In the genomic region with DNA sequence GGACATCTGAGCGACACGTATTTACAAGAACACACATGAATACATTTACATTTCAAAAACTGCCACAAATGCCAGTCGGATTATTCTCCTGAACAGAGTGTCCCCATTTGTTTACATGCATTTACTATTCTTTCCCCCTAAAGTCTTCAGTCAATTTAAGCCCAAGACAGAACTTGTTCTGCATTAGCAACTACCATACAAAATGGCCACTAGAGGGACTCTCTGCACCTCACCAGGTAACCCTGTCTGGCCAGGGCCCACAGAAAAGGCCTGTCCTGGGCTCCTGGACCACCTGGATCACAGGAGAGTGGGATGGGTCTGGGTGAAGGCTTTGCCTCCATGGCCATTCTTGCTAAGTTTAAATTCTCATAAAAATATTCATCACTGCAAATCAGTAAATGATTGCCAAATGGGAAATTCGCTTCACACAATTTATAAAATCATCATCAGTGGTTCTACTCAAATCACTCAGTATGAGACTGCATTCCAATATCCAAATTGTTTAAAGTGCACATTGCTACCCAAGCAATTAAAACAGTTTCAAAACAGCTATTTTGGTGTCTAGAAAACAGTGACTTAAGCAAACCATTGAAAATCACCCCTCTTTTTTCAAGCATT, we compare ENCODE assay signal across 9 cellular contexts. TPM values are rescaled to one million over a fixed set of nuclear protein-coding genes. Genes with fewer than 3 reads are reported as not detected.
DNase-seq lines count a peak whose midpoint lies in the region; ATAC-seq and TF ChIP-seq lines count a peak whose summit lies in the region.
"Had no signal": no experiment of that assay in that cellular context is flagged by ENCODE, and none has a peak within 500 bp of the region (broad histone marks: within the 10 kb centered on the region; RNA-seq: fewer than 3 reads in every experiment).

No MANE protein-coding gene starts in this region.

- peak overlapping the region in 1 of 4 donors; percentile 6 for H3K27ac ChIP-seq in body of pancreas
- peak overlapping the region; percentile 14 to 35 for H3K27ac ChIP-seq in uterus

- POLR2A ChIA-PET in BJ (lab: Charles Lee), result interaction anchor here (0.6 kb wide), 1 partner anchor 334 kb away, joined by 4 read pairs; no protein-coding TSS in a partner anchor

- 70 to 74% methylated on average over 4 of the region's 4 CpGs for WGBS in body of pancreas, 2 donors

- intact Hi-C loops in body of pancreas (cut with DNase I) (no loop called here), uterus (cut with DNase I; ENCODE audit: low total_unique reads) (no loop called here)

- TF ChIP-seq POLR2A in body of pancreas (IDR thresholded peaks at IDR 0.05), result no peak
- TF ChIP-seq POLR2A in uterus (IDR thresholded peaks at IDR 0.05), result no peak

- TF ChIP-seq CTCF in BJ (IDR thresholded peaks at IDR 0.05; ENCODE audit: insufficient read depth, low read depth, low read length), result peak; percentile 76
- TF ChIP-seq CTCF in GM12872 (IDR thresholded peaks at IDR 0.05; ENCODE audit: insufficient read depth, low read depth, low read length), result peak; percentile 83
- TF ChIP-seq CTCF in body of pancreas (IDR thresholded peaks at IDR 0.05), result peak; percentile 45 to 62 (median 60)
- TF ChIP-seq CTCF in uterus (IDR thresholded peaks at IDR 0.05), result peak; percentile 20 to 58 (median 36)

- no peaks in the 10 kb centered on the region for H3K27me3 ChIP-seq in BJ (ENCODE audit: control insufficient read depth, insufficient read depth, low read length)
- no peaks in the 10 kb centered on the region for H3K27me3 ChIP-seq in body of pancreas
- H3K27me3 ChIP-seq in uterus, result no peaks in the 10 kb centered on the region

- CTCF ChIA-PET in BJ (lab: Yijun Ruan, JAX), result interaction anchor here (0.7 to 1.6 kb wide), 3 partner anchors 37 to 280 kb away, joined by 3 to 4 read pairs (median 3); partner anchors contain the start of gene PPCS

- DNase-seq in BJ (ENCODE audit: low read depth) (no peak), NCI-H345 (lab: John Stamatoyannopoulos, UW) (peak; percentile 36), body of pancreas (peak in 2 of 4 donors; percentile 41 to 48), left kidney (ENCODE audit: low read depth, low spot score) (peak; percentile 71), uterus (no peak)

- H3K4me3 ChIP-seq in BJ (ENCODE audit: low read depth, low read length) (no peak overlapping the region), body of pancreas (no peak overlapping the region), uterus (no peak overlapping the region)

- peaks cover 27% of the 10 kb centered on the region for H3K4me1 ChIP-seq in body of pancreas
- H3K4me1 ChIP-seq in uterus, result peaks cover 0 to 12% of the 10 kb centered on the region in 2 donors

- H3K9me3 ChIP-seq in body of pancreas (no peaks in the 10 kb centered on the region), uterus (no peaks in the 10 kb centered on the region)

- ATAC-seq in body of pancreas (no peak), GM18520 (IDR thresholded peaks at IDR 0.05; ENCODE audit: unreplicated experiment) (no peak), HG02981 (IDR thresholded peaks at IDR 0.05; ENCODE audit: unreplicated experiment) (no peak)

- H3K36me3 ChIP-seq in BJ (ENCODE audit: control insufficient read depth, insufficient read depth, low read length), result no peaks in the 10 kb centered on the region; the same call in 1 of the 2 replicates
- H3K36me3 ChIP-seq in body of pancreas (replicated peaks in 1 of 2; ENCODE audit: insufficient read depth in 1 of 2, low read depth in 2 of 2), result peaks cover 0 to 3% of the 10 kb centered on the region in 2 donors
- no peaks in the 10 kb centered on the region for H3K36me3 ChIP-seq in uterus

RNA-seq across cellular contexts. Expression of gene GUCA2A, which starts 12.5 kb away (rescaled TPM):
- not detected in 2 replicates for polyA plus RNA-seq in BJ (2011; rRNA removed)
- polyA minus RNA-seq in BJ (2011; rRNA and poly(A)+ RNA removed), result not detected in 2 replicates
- total RNA-seq in body of pancreas, result not detected
- not detected for total RNA-seq in uterus
- total RNA-seq: mononuclear cell had no signal

RNA-seq across cellular contexts. Expression of gene GUCA2B, which starts 23.8 kb away (rescaled TPM):
- not detected in 2 replicates for polyA plus RNA-seq in BJ (2011; rRNA removed)
- not detected in 2 replicates for polyA minus RNA-seq in BJ (2011; rRNA and poly(A)+ RNA removed)
- total RNA-seq in body of pancreas (not detected), uterus (not detected)
- total RNA-seq: mononuclear cell had no signal

Comparison
In these comparisons a context has a peak if more than half of its experiments do, and no peak if none do; other contexts are left out.
1. DNase-seq: peak in NCI-H345 (single experiment) and left kidney (single experiment); none in BJ (single experiment) and uterus (0 of 2).
2. Peak in every context shown above with its lines, with median percentiles within 50 percentile points of each other: CTCF ChIP-seq.